In the genomic region with DNA sequence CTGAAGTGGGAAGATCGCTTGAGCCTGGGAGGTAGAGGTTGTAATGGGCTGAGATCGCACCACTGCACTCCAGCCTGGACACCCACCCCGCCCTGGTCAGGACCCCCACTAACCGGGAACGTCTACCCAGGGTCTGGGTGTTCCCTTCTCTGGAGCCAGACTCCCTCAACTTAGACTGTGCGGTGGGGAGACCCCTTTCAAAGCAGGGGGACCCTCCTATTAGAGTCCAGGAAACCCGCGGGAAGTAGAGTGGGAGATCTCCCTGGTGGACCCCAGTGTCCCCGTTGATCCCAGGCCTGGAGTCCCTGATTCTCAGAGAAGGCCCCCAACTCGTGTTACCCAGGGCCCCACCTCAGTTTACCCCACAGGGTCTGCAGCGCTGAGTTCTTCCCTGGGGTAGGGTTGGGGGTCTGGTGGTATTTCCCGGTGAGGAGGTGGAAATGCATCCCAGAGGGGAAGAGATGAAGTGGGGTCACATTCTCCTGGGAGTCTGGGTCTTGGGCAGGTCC, we compare ENCODE assay signal across 10 cellular contexts. TPM values are rescaled to one million over a fixed set of nuclear protein-coding genes. Genes with fewer than 3 reads are reported as not detected.
DNase-seq lines count a peak whose midpoint lies in the region; ATAC-seq, FAIRE-seq and TF ChIP-seq lines count a peak whose summit lies in the region.
"Had no signal": no experiment of that assay in that cellular context is flagged by ENCODE, and none has a peak within 500 bp of the region (broad histone marks: within the 10 kb centered on the region; RNA-seq: fewer than 3 reads in every experiment).

No MANE protein-coding gene starts in this region.

- H3K27ac ChIP-seq in heart right ventricle = peak overlapping the region; percentile 80 to 96 (median 92)
- peak overlapping the region; percentile 95 for H3K27ac ChIP-seq in K562 (ENCODE audit: extremely low read depth, low read depth, low read length)
- H3K27ac ChIP-seq in mesendoderm (ENCODE audit: low read depth, low read length) = no peak overlapping the region
- peak overlapping the region; percentile 91 for H3K27ac ChIP-seq in upper lobe of right lung

- WGBS in heart right ventricle, 2 donors = 44 to 47% methylated on average over 12 of the region's 12 CpGs
- 9% methylated on average over 12 of the region's 12 CpGs for WGBS in K562 (ENCODE audit: insufficient coverage, low coverage, missing lambda C conversion rate)
- WGBS in mesendoderm (ENCODE audit: extremely low coverage, insufficient coverage, low lambda C conversion rate) = no CpG with 5 or more reads among the region's 12 CpGs

- H3K18ac ChIP-seq in mesendoderm (ENCODE audit: low read length) = no peak overlapping the region

- no peak for TF ChIP-seq RAD21 in K562 (CRISPR knock-in tag; conservative IDR thresholded peaks at IDR 0.05 in 1 of 2, IDR thresholded peaks at IDR 0.05 in 1 of 2)

- H3K9me3 ChIP-seq in heart right ventricle (no peaks in the 10 kb centered on the region), K562 (replicated peaks; ENCODE audit: control insufficient read depth, insufficient read depth, low read depth, low read length) (no peaks in the 10 kb centered on the region), upper lobe of right lung (no peaks in the 10 kb centered on the region)

- TF ChIP-seq CTCF in heart right ventricle (IDR thresholded peaks at IDR 0.05) (no peak), K562 (IDR thresholded peaks at IDR 0.05 in 2 of 3, conservative IDR thresholded peaks at IDR 0.05 in 1 of 3; ENCODE audit: insufficient read depth in 2 of 3, low read depth in 1 of 3, low read length in 3 of 3) (no peak), upper lobe of right lung (IDR thresholded peaks at IDR 0.05) (no peak)

- peak overlapping the region; percentile 84 for H2AFZ ChIP-seq in K562 (ENCODE audit: low read depth, low read length)

- H3K4me2 ChIP-seq in K562 (ENCODE audit: insufficient read depth, low read length) (peak overlapping the region; percentile 86), mesendoderm (ENCODE audit: low read length) (no peak overlapping the region)

- no peak overlapping the region for H2BK15ac ChIP-seq in mesendoderm (replicated peaks; ENCODE audit: low read depth)

- ATAC-seq in heart right ventricle (no peak), K562 (peak; percentile 28; the same call in 2 of the 3 replicates), upper lobe of right lung (no peak)

- H3K23ac ChIP-seq in mesendoderm (ENCODE audit: low read length) = no peak overlapping the region

- H3K79me2 ChIP-seq in K562 (ENCODE audit: control insufficient read depth, insufficient read depth, low read length) (peaks cover 28% of the 10 kb centered on the region), mesendoderm (ENCODE audit: control insufficient read depth, insufficient read depth, low read length) (no peaks in the 10 kb centered on the region)

- peaks cover 0 to 33% (median 20%) of the 10 kb centered on the region in 9 donors for H3K4me1 ChIP-seq in heart right ventricle
- H3K4me1 ChIP-seq in K562 (replicated peaks in 1 of 2; ENCODE audit: control insufficient read depth in 2 of 2, insufficient read depth in 2 of 2, low read length in 2 of 2) = peaks cover 34 to 68% of the 10 kb centered on the region in 2 experiments
- no peaks in the 10 kb centered on the region for H3K4me1 ChIP-seq in mesendoderm (ENCODE audit: control insufficient read depth, low read depth, low read length)
- H3K4me1 ChIP-seq in upper lobe of right lung = peaks cover 22% of the 10 kb centered on the region

- CTCF ChIA-PET in K562 (lab: Yijun Ruan, JAX; ENCODE audit: low intra/inter-chr PET ratio) = interaction anchor here (0.6 kb wide), 1 partner anchor 52 kb away, joined by 3 read pairs; no protein-coding TSS in a partner anchor

- TF ChIP-seq EP300 in K562 (IDR thresholded peaks at IDR 0.05; ENCODE audit: low read length) = no peak

- DNase-seq in heart right ventricle = no peak
- DNase-seq in cardiac septum (ENCODE audit: low spot score) = no peak
- no peak for DNase-seq in K562 (ENCODE audit: extremely low read depth in 1 of 4, low spot score in 3 of 4)
- no peak for DNase-seq in mesendoderm
- no peak for DNase-seq in upper lobe of right lung
- no peak for DNase-seq in AG08396 (ENCODE audit: low spot score)
- no peak for DNase-seq in GF-D8 (lab: John Stamatoyannopoulos, UW)
- no peak for DNase-seq in T-helper 9 cell
- DNase-seq: central memory CD4-positive, alpha-beta T cell had no signal

- POLR2A ChIA-PET in K562 (lab: Yijun Ruan, JAX) = interaction anchor here (0.6 to 0.7 kb wide), 2 partner anchors 64 to 592 kb away, joined by 3 to 4 read pairs; no protein-coding TSS in a partner anchor

- H3K27me3 ChIP-seq in heart right ventricle = peaks cover 0 to 7% (median 0%) of the 10 kb centered on the region in 7 donors
- no peaks in the 10 kb centered on the region for H3K27me3 ChIP-seq in K562 (ENCODE audit: control insufficient read depth in 2 of 2, insufficient read depth in 2 of 2, low read length in 2 of 2)
- peaks cover 6% of the 10 kb centered on the region for H3K27me3 ChIP-seq in mesendoderm (ENCODE audit: insufficient read depth, low read length, poor library complexity)
- no peaks in the 10 kb centered on the region for H3K27me3 ChIP-seq in upper lobe of right lung

- no peaks in the 10 kb centered on the region for H3K79me1 ChIP-seq in mesendoderm (ENCODE audit: low read length)

- H3K4me3 ChIP-seq in heart right ventricle (peak overlapping the region; percentile 55 to 88 (median 74)), K562 (peak overlapping the region; percentile 87), mesendoderm (ENCODE audit: low read length) (no peak overlapping the region), upper lobe of right lung (peak overlapping the region; percentile 90)

- H2AK5ac ChIP-seq in mesendoderm (ENCODE audit: low read length) = no peak overlapping the region

- in situ Hi-C loops in K562 (cut with MboI) = loop anchor here (10.0 kb wide), 1 partner anchor 163 kb away; no protein-coding TSS in a partner anchor

- no peak overlapping the region for H2BK120ac ChIP-seq in mesendoderm (ENCODE audit: low read depth, low read length)

- H2BK5ac ChIP-seq in mesendoderm (ENCODE audit: low read length) = no peak overlapping the region

- H3K56ac ChIP-seq in mesendoderm (ENCODE audit: low read length) = peak overlapping the region; percentile 82

- intact Hi-C loops in heart right ventricle (cut with DNase I) = no loop called here
- intact Hi-C loops in cardiac septum (cut with DNase I) = no loop called here
- intact Hi-C loops in K562 (cut with micrococcal nuclease) = loop anchor here (10.0 kb wide), 1 partner anchor 163 kb away; no protein-coding TSS in a partner anchor
- intact Hi-C loops in upper lobe of right lung (cut with DNase I) = no loop called here

- H3K4ac ChIP-seq in mesendoderm (ENCODE audit: low read depth, low read length) = no peak overlapping the region

- H3K36me3 ChIP-seq in heart right ventricle = peaks cover 0 to 8% (median 0%) of the 10 kb centered on the region in 9 donors
- peaks cover 7% of the 10 kb centered on the region; the same call in 2 of the 3 replicates for H3K36me3 ChIP-seq in K562 (ENCODE audit: control insufficient read depth, insufficient read depth, low read length)
- H3K36me3 ChIP-seq in mesendoderm (ENCODE audit: control insufficient read depth, insufficient read depth, low read length) = no peaks in the 10 kb centered on the region
- H3K36me3 ChIP-seq in upper lobe of right lung = no peaks in the 10 kb centered on the region

- no peak for FAIRE-seq in K562 (lab: Jason Lieb, UNC)
- FAIRE-seq: G401.6 had no signal

- H4K20me1 ChIP-seq in K562 (replicated peaks; ENCODE audit: control insufficient read depth, insufficient read depth, low read length) = no peaks in the 10 kb centered on the region; the same call in none of the 2 replicates

- BruUV-seq in K562 (replicated peaks; lab: Mats Ljungman, UMichigan) = no TSS peak

- H4K8ac ChIP-seq in mesendoderm (ENCODE audit: low read depth, low read length) = no peak overlapping the region

- H3K9me1 ChIP-seq in K562 (ENCODE audit: control insufficient read depth, insufficient read depth, low read length) = no peaks in the 10 kb centered on the region

- H4K5ac ChIP-seq in mesendoderm (ENCODE audit: low read length) = no peak overlapping the region

- TF ChIP-seq POLR2A in K562 (conservative IDR thresholded peaks at IDR 0.05) = no peak

- H3K9ac ChIP-seq in K562 (ENCODE audit: insufficient read depth in 1 of 2, low read depth in 2 of 2, low read length in 2 of 2) = peak overlapping the region; percentile 93 to 96
- H3K9ac ChIP-seq in mesendoderm (ENCODE audit: low read length) = no peak overlapping the region

RNA-seq across cellular contexts. Expression of a gene that starts 6.1 kb away (rescaled TPM):
- total RNA-seq in heart right ventricle = 10 to 100 TPM in 5 of 10 donors, 1 to 10 TPM in 5; 4.8 to 22.4 (median 10.0) TPM
- polyA plus RNA-seq in heart right ventricle = 10 to 100 TPM; 19.3 to 45.5 TPM
- 9.2 TPM for total RNA-seq in cardiac septum
- total RNA-seq in K562 (2011; cell fraction: chromatin; rRNA removed; ENCODE audit: low replicate concordance) = 23.6 and 51.1 TPM in 2 replicates
- 35.1 and 37.9 TPM in 2 replicates for total RNA-seq in K562 (2011; cell fraction: nucleolus; rRNA removed)
- 17.8 and 21.5 TPM in 2 replicates for total RNA-seq in K562 (2011; cell fraction: nucleoplasm; rRNA removed)
- 25.6 and 25.9 TPM in 2 replicates for total RNA-seq in K562 (2014; rRNA removed)
- 12.2 and 13.1 TPM in 2 replicates for total RNA-seq in K562 (2014; rRNA removed; fragmentation: Illumina TruSeq; extraction: Trizol)
- total RNA-seq in K562 (2015; rRNA removed; fragmentation: Illumina TruSeq; extraction: Trizol) = 16.0 and 16.1 TPM in 2 replicates
- total RNA-seq in K562 (2021) = 23.3 and 27.4 TPM in 2 replicates
- polyA plus RNA-seq in K562 (2011; rRNA removed) = 11.5 and 15.2 TPM in 2 replicates
- 9.5 and 28.8 TPM in 2 replicates for polyA plus RNA-seq in K562 (2011; cell fraction: cytosol; rRNA removed)
- 18.6 and 37.6 TPM in 2 replicates for polyA plus RNA-seq in K562 (2011; cell fraction: nucleus; rRNA removed)
- 13.2 and 16.4 TPM in 2 replicates for polyA plus RNA-seq in K562 (2012)
- 12.7 and 15.6 TPM in 2 replicates for polyA plus RNA-seq in K562 (2014; fragmentation: Illumina TruSeq; extraction: Trizol)
- polyA plus RNA-seq in K562 (2014; fragmentation: Nextera tagmentation; extraction: Ambion mirVana) = 1 to 10 TPM; 1.9 to 2.7 TPM
- polyA plus RNA-seq in K562 (2014; rRNA removed) = 25.7 and 25.8 TPM in 2 replicates
- 4.2 and 6.4 TPM in 2 replicates for polyA minus RNA-seq in K562 (2011; rRNA and poly(A)+ RNA removed)
- polyA minus RNA-seq in K562 (2011; cell fraction: cytosol; rRNA and poly(A)+ RNA removed) = 10.2 and 11.2 TPM in 2 replicates
- polyA minus RNA-seq in K562 (2011; cell fraction: nucleus; rRNA and poly(A)+ RNA removed) = 10.5 and 11.0 TPM in 2 replicates
- polyA plus RNA-seq in mesendoderm (2013, experiment 1 of 2) = 1.6 TPM
- 1.6 TPM for polyA plus RNA-seq in mesendoderm (2013, experiment 2 of 2)
- 82.7 TPM for total RNA-seq in upper lobe of right lung

RNA-seq across cellular contexts. Expression of a gene that starts 35.0 kb away (rescaled TPM):
- under 1 TPM in 1 of 10 donors, not detected in 9; 0.72 TPM for total RNA-seq in heart right ventricle
- not detected for polyA plus RNA-seq in heart right ventricle
- 0.19 TPM for total RNA-seq in cardiac septum
- 1.2 and 3.6 TPM in 2 replicates for total RNA-seq in K562 (2011; cell fraction: chromatin; rRNA removed; ENCODE audit: low replicate concordance)
- 2.8 TPM in 2 replicates for total RNA-seq in K562 (2011; cell fraction: nucleolus; rRNA removed)
- total RNA-seq in K562 (2011; cell fraction: nucleoplasm; rRNA removed) = 1.5 and 2.7 TPM in 2 replicates
- total RNA-seq in K562 (2014; rRNA removed) = 1.4 and 5.2 TPM in 2 replicates
- total RNA-seq in K562 (2014; rRNA removed; fragmentation: Illumina TruSeq; extraction: Trizol) = 0.22 and 0.33 TPM in 2 replicates
- total RNA-seq in K562 (2015; rRNA removed; fragmentation: Illumina TruSeq; extraction: Trizol) = 0.72 and 0.98 TPM in 2 replicates
- 4.7 and 6.2 TPM in 2 replicates for total RNA-seq in K562 (2021)
- polyA plus RNA-seq in K562 (2011; rRNA removed) = 1.4 and 2.9 TPM in 2 replicates
- polyA plus RNA-seq in K562 (2011; cell fraction: cytosol; rRNA removed) = 4.5 and 7.9 TPM in 2 replicates
- 2.2 and 3.5 TPM in 2 replicates for polyA plus RNA-seq in K562 (2011; cell fraction: nucleus; rRNA removed)
- polyA plus RNA-seq in K562 (2012) = 2.7 and 5.0 TPM in 2 replicates
- 0.25 and 1.1 TPM in 2 replicates for polyA plus RNA-seq in K562 (2014; fragmentation: Illumina TruSeq; extraction: Trizol)
- under 1 TPM; 0.01 to 0.04 TPM for polyA plus RNA-seq in K562 (2014; fragmentation: Nextera tagmentation; extraction: Ambion mirVana)
- polyA plus RNA-seq in K562 (2014; rRNA removed) = 1.3 and 3.2 TPM in 2 replicates
- 1.2 and 1.5 TPM in 2 replicates for polyA minus RNA-seq in K562 (2011; rRNA and poly(A)+ RNA removed)
- 3.6 and 4.8 TPM in 2 replicates for polyA minus RNA-seq in K562 (2011; cell fraction: cytosol; rRNA and poly(A)+ RNA removed)
- 2.2 and 2.4 TPM in 2 replicates for polyA minus RNA-seq in K562 (2011; cell fraction: nucleus; rRNA and poly(A)+ RNA removed)
- 1.3 TPM for polyA plus RNA-seq in mesendoderm (2013, experiment 1 of 2)
- polyA plus RNA-seq in mesendoderm (2013, experiment 2 of 2) = 1.1 TPM
- not detected for total RNA-seq in upper lobe of right lung
